Comparison of ENCODE assay signal across 21 cellular contexts in genomic region chr2:145617906-145618305, GRCh38.
DNase-seq lines count a peak whose midpoint lies in the region; ATAC-seq, FAIRE-seq and TF ChIP-seq lines count a peak whose summit lies in the region.
"Had no signal": no experiment of that assay in that cellular context is flagged by ENCODE, and none has a peak within 500 bp of the region (broad histone marks: within the 10 kb centered on the region; RNA-seq: fewer than 3 reads in every experiment).

No MANE protein-coding gene starts in this region.

- TF ChIP-seq POLR2A in A549 (IDR thresholded peaks at IDR 0.05; ENCODE audit: low read length): no peak

- peaks cover 41% of the 10 kb centered on the region for H3K4me1 Mint-ChIP-seq in HFFc6 (ENCODE audit: low read depth)
- H3K4me1 Mint-ChIP-seq: activated CD4-positive, alpha-beta T cell treated with anti-CD3 and anti-CD28 coated beads for 36 hours; stimulated activated effector memory CD8-positive, alpha-beta T cell treated with anti-CD3 and anti-CD28 coated beads, Interleukin-12 subunit alpha, Interleukin-12 subunit beta, amount 100 ng/mL, for 72 hours had no signal

- H3K4me3 ChIP-seq in A549 (no peak overlapping the region), fibroblast of the aortic adventitia (ENCODE audit: low read depth, low read length) (no peak overlapping the region)
- H3K4me3 ChIP-seq: gastroesophageal sphincter, mucosa of descending colon had no signal

- H3K9me3 Mint-ChIP-seq in HFFc6: no peaks in the 10 kb centered on the region

- H3K4me2 ChIP-seq in A549: peak overlapping the region; percentile 38; the same call in 2 of the 3 replicates

- TF ChIP-seq RAD21 in A549 (conservative IDR thresholded peaks at IDR 0.05 in 1 of 2, IDR thresholded peaks at IDR 0.05 in 1 of 2): no peak

- CTCF ChIA-PET in A549 (lab: Yijun Ruan, JAX): no interaction called here

- peaks cover 5% of the 10 kb centered on the region; the same call in 1 of the 3 replicates for H3K4me1 ChIP-seq in A549
- H3K4me1 ChIP-seq: gastroesophageal sphincter had no signal

- H3K27me3 Mint-ChIP-seq in HFFc6 (ENCODE audit: insufficient read depth): no peaks in the 10 kb centered on the region
- H3K27me3 Mint-ChIP-seq: activated CD4-positive, alpha-beta T cell treated with anti-CD3 and anti-CD28 coated beads for 36 hours had no signal

- H3K36me3 Mint-ChIP-seq in HFFc6 (ENCODE audit: low read depth): peaks cover 4% of the 10 kb centered on the region; the same call in 1 of the 2 replicates
- H3K36me3 Mint-ChIP-seq: stimulated activated effector memory CD8-positive, alpha-beta T cell treated with anti-CD3 and anti-CD28 coated beads, Interleukin-12 subunit alpha, Interleukin-12 subunit beta, amount 100 ng/mL, for 72 hours had no signal

- TF ChIP-seq CTCF in A549 (IDR thresholded peaks at IDR 0.05) (no peak), HFFc6 (IDR thresholded peaks at IDR 0.05) (no peak), fibroblast of the aortic adventitia (IDR thresholded peaks at IDR 0.05; ENCODE audit: insufficient read depth, low read length) (no peak)

- POLR2A ChIA-PET in A549 (lab: Yijun Ruan, JAX): no interaction called here

- no peak for DNase-seq in A549 (ENCODE audit: low read depth in 1 of 2, low spot score in 1 of 2)
- peak; percentile 47 for DNase-seq in HFFc6
- peak; percentile 22 for DNase-seq in amniotic stem cell (lab: John Stamatoyannopoulos, UW)
- DNase-seq in fibroblast of the aortic adventitia (ENCODE audit: low read depth): peak; percentile 59
- no peak for DNase-seq in effector CD4-positive, alpha-beta T cell
- DNase-seq: activated CD4-positive, alpha-beta T cell treated with anti-CD3 and anti-CD28 coated beads for 36 hours; activated effector memory CD4-positive, alpha-beta T cell treated with Interleukin-2 at 50 U/mL for 16 hours; amygdala; DND-41; mucosa of descending colon; NCI-H1694; NCI-H226; NK-92 treated with Interleukin-12 subunit alpha and Interleukin-12 subunit beta, amount 100 ng/mL, for 24 hours; retina; SW 1271 had no signal

- no peak for TF ChIP-seq EP300 in A549 (IDR thresholded peaks at IDR 0.05)

- H3K9me3 ChIP-seq in A549: no peaks in the 10 kb centered on the region
- H3K9me3 ChIP-seq: gastroesophageal sphincter, mucosa of descending colon had no signal

- ATAC-seq in A549: no peak
- no peak for ATAC-seq in HG03354 (IDR thresholded peaks at IDR 0.05; ENCODE audit: poor library complexity, severe bottlenecking, unreplicated experiment)
- ATAC-seq in HG03280 (IDR thresholded peaks at IDR 0.05; ENCODE audit: unreplicated experiment): no peak
- ATAC-seq in HG03442 (IDR thresholded peaks at IDR 0.05; ENCODE audit: unreplicated experiment): no peak
- ATAC-seq: activated CD4-positive, alpha-beta T cell treated with anti-CD3 and anti-CD28 coated beads for 36 hours; gastroesophageal sphincter; mucosa of descending colon; stimulated activated effector memory CD8-positive, alpha-beta T cell treated with anti-CD3 and anti-CD28 coated beads, Interleukin-12 subunit alpha, Interleukin-12 subunit beta, amount 100 ng/mL, for 72 hours had no signal

- no peak for FAIRE-seq in A549 (lab: Jason Lieb, UNC)
- FAIRE-seq: H54 had no signal

- peak overlapping the region; percentile 73 for H3K27ac Mint-ChIP-seq in HFFc6
- H3K27ac Mint-ChIP-seq: activated CD4-positive, alpha-beta T cell treated with anti-CD3 and anti-CD28 coated beads for 36 hours; stimulated activated effector memory CD8-positive, alpha-beta T cell treated with anti-CD3 and anti-CD28 coated beads, Interleukin-12 subunit alpha, Interleukin-12 subunit beta, amount 100 ng/mL, for 72 hours had no signal

- H3K4me3 Mint-ChIP-seq in HFFc6: peak overlapping the region; percentile 24
- H3K4me3 Mint-ChIP-seq: activated CD4-positive, alpha-beta T cell treated with anti-CD3 and anti-CD28 coated beads for 36 hours; stimulated activated effector memory CD8-positive, alpha-beta T cell treated with anti-CD3 and anti-CD28 coated beads, Interleukin-12 subunit alpha, Interleukin-12 subunit beta, amount 100 ng/mL, for 72 hours had no signal

- 28% methylated on average over 2 of the region's 2 CpGs for WGBS in A549 (ENCODE audit: missing lambda C conversion rate)

- H3K27ac ChIP-seq in A549: no peak overlapping the region
- H3K27ac ChIP-seq: gastroesophageal sphincter had no signal

TF ChIP-seq in A549, 52 proteins besides CTCF, POLR2A, EP300 and RAD21:
- TF ChIP-seq JUNB (IDR thresholded peaks at IDR 0.05) (no peak), SREBF2 (IDR thresholded peaks at IDR 0.05) (no peak), KDM5A (IDR thresholded peaks at IDR 0.05) (no peak), HOXB5 (CRISPR knock-in tag; IDR thresholded peaks at IDR 0.05) (no peak), ZNF302 (CRISPR knock-in tag; IDR thresholded peaks at IDR 0.05) (no peak), CEBPB (IDR thresholded peaks at IDR 0.05) (no peak), RARB (CRISPR knock-in tag; IDR thresholded peaks at IDR 0.05) (no peak), FOSL2 (IDR thresholded peaks at IDR 0.05) (no peak), FOSL2 (CRISPR knock-in tag; IDR thresholded peaks at IDR 0.05) (no peak), TFCP2L1 (CRISPR knock-in tag; IDR thresholded peaks at IDR 0.05) (no peak), NFE2L2 (conservative IDR thresholded peaks at IDR 0.05; ENCODE audit: low read length) (no peak)

Comparison
In these comparisons a context has a peak if more than half of its experiments do, and no peak if none do; other contexts are left out.
1. DNase-seq: peak in HFFc6 (single experiment), amniotic stem cell (single experiment) and fibroblast of the aortic adventitia (single experiment); none in A549 (0 of 2) and effector CD4-positive, alpha-beta T cell (single experiment).